Comparison of ENCODE assay signal across 1 cellular context in genomic region chr10:68223535-68224165, GRCh38.
TF ChIP-seq lines count a peak whose summit lies in the region.

No MANE protein-coding gene starts in this region.

TF ChIP-seq in K562, 482 proteins besides CTCF, POLR2A, EP300 and RAD21:
- TF ChIP-seq ZBTB40 (IDR thresholded peaks at IDR 0.05), result peak; percentile 87
- peak; percentile 93 for TF ChIP-seq ZBTB40 (CRISPR knock-in tag; IDR thresholded peaks at IDR 0.05)
- no peak for TF ChIP-seq SMARCA5 (IDR thresholded peaks at IDR 0.05)
TF ChIP-seq in K562: peak in this region for 1.
